Comparison of ENCODE assay signal across 15 cellular contexts in the genomic region with DNA sequence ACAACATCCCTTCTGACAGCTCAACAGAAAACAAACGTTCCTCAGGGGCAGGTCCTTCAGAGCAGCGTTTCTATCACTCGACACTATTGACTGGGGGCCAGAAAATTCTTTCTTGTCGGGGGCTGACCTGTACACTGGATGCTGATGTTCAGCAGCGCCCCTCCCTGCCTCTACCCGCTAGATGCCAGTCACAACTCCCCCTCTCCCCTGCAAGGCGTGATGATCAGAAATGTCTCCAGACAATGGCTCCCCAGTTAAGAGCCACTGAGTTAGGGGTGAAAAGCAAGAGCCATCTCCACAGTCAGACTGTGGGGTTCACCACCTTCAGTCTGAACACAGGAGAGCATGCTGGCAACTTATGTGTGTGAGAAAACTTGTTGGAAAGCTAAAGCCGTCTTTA. TPM values are rescaled to one million over a fixed set of nuclear protein-coding genes. Genes with fewer than 3 reads are reported as not detected.
DNase-seq lines count a peak whose midpoint lies in the region; ATAC-seq and TF ChIP-seq lines count a peak whose summit lies in the region.
"Had no signal": no experiment of that assay in that cellular context is flagged by ENCODE, and none has a peak within 500 bp of the region (broad histone marks: within the 10 kb centered on the region; RNA-seq: fewer than 3 reads in every experiment).

No MANE protein-coding gene starts in this region.

- peak overlapping the region; percentile 83 to 85 for H3K4me3 Mint-ChIP-seq in activated T-cell treated with anti-CD3 and anti-CD28 coated beads, Interleukin-2, amount 50 U/mL, for 72 hours
- H3K4me3 Mint-ChIP-seq in activated CD8-positive, alpha-beta T cell treated with anti-CD3 and anti-CD28 coated beads for 36 hours, result peak overlapping the region; percentile 60

- ATAC-seq in activated T-cell treated with anti-CD3 and anti-CD28 coated beads, Interleukin-2, amount 50 U/mL, for 72 hours (replicated peaks in 1 of 2), result peak in 1 of 2 donors; percentile 11
- peak; percentile 12 for ATAC-seq in activated CD8-positive, alpha-beta T cell treated with anti-CD3 and anti-CD28 coated beads for 36 hours
- peak; percentile 3 for ATAC-seq in left ventricle myocardium superior
- no peak for ATAC-seq in GM18909 (IDR thresholded peaks at IDR 0.05; ENCODE audit: poor library complexity, unreplicated experiment)
- ATAC-seq: left colon had no signal

- CTCF ChIA-PET in activated CD8-positive, alpha-beta T cell treated with anti-CD3 and anti-CD28 coated beads for 36 hours (lab: Charles Lee), result interaction anchor here (1.7 to 4.1 kb wide), 5 partner anchors 11 to 133 kb away, joined by 3 to 19 read pairs (median 8); no protein-coding TSS in a partner anchor

- no peaks in the 10 kb centered on the region for H3K27me3 Mint-ChIP-seq in activated T-cell treated with anti-CD3 and anti-CD28 coated beads, Interleukin-2, amount 50 U/mL, for 72 hours (ENCODE audit: low read depth)
- H3K27me3 Mint-ChIP-seq in activated CD8-positive, alpha-beta T cell treated with anti-CD3 and anti-CD28 coated beads for 36 hours, result no peaks in the 10 kb centered on the region
- H3K27me3 Mint-ChIP-seq: IgD-negative memory B cell had no signal

- H3K4me1 Mint-ChIP-seq in activated T-cell treated with anti-CD3 and anti-CD28 coated beads, Interleukin-2, amount 50 U/mL, for 72 hours (ENCODE audit: low read depth), result peaks cover 100% of the 10 kb centered on the region
- peaks cover 87% of the 10 kb centered on the region for H3K4me1 Mint-ChIP-seq in activated CD8-positive, alpha-beta T cell treated with anti-CD3 and anti-CD28 coated beads for 36 hours (ENCODE audit: low read depth)

- H3K9me3 Mint-ChIP-seq in activated T-cell treated with anti-CD3 and anti-CD28 coated beads, Interleukin-2, amount 50 U/mL, for 72 hours, result peaks cover 2 to 3% of the 10 kb centered on the region in 2 donors
- H3K9me3 Mint-ChIP-seq in activated CD8-positive, alpha-beta T cell treated with anti-CD3 and anti-CD28 coated beads for 36 hours, result peaks cover 3% of the 10 kb centered on the region

- peak overlapping the region; percentile 97 for H3K27ac Mint-ChIP-seq in activated T-cell treated with anti-CD3 and anti-CD28 coated beads, Interleukin-2, amount 50 U/mL, for 72 hours
- H3K27ac Mint-ChIP-seq in activated CD8-positive, alpha-beta T cell treated with anti-CD3 and anti-CD28 coated beads for 36 hours, result peak overlapping the region; percentile 91

- DNase-seq in activated T-cell treated with anti-CD3 and anti-CD28 coated beads, Interleukin-2, amount 50 U/mL, for 72 hours, result no peak
- DNase-seq in activated T-cell treated with anti-CD3 and anti-CD28 coated beads for 4 hours (no peak), left ventricle myocardium superior (no peak), substantia nigra (lab: John Stamatoyannopoulos, UW) (peak in 2 of 49 donors; percentile 12 to 16), COLO668 (lab: John Stamatoyannopoulos, UW; ENCODE audit: unreplicated experiment) (no peak), NCI-H526 treated with DMSO at 0.1 percent for 48 hours (lab: John Stamatoyannopoulos, UW) (no peak)
- peak; percentile 39 for DNase-seq in activated CD8-positive, alpha-beta T cell treated with anti-CD3 and anti-CD28 coated beads for 36 hours
- DNase-seq: ACHN; central memory CD4-positive, alpha-beta T cell; DMS 273 treated with DMSO at 0.1 percent for 48 hours; left colon; NCI-H774 had no signal

- POLR2A ChIA-PET in activated CD8-positive, alpha-beta T cell treated with anti-CD3 and anti-CD28 coated beads for 36 hours (lab: Charles Lee), result interaction anchor here (1.1 to 7.0 kb wide), 8 partner anchors 11 to 122 kb away, joined by 3 to 50 read pairs (median 5); a partner anchor contains a TSS

- intact Hi-C loops in activated CD8-positive, alpha-beta T cell treated with anti-CD3 and anti-CD28 coated beads for 36 hours (cut with micrococcal nuclease), result loop anchor here (5.0 kb wide), 2 partner anchors 34 to 36 kb away; no protein-coding TSS in a partner anchor
- intact Hi-C loops in left ventricle myocardium superior (cut with micrococcal nuclease), result no loop called here

- TF ChIP-seq CTCF in activated CD8-positive, alpha-beta T cell treated with anti-CD3 and anti-CD28 coated beads for 36 hours (IDR thresholded peaks at IDR 0.05), result no peak

- H3K36me3 Mint-ChIP-seq in activated T-cell treated with anti-CD3 and anti-CD28 coated beads, Interleukin-2, amount 50 U/mL, for 72 hours (ENCODE audit: insufficient read depth in 2 of 2), result peaks cover 0 to 2% of the 10 kb centered on the region in 2 donors
- peaks cover 19% of the 10 kb centered on the region for H3K36me3 Mint-ChIP-seq in activated CD8-positive, alpha-beta T cell treated with anti-CD3 and anti-CD28 coated beads for 36 hours (ENCODE audit: low read depth)

- peak overlapping the region; percentile 39 for H3K27ac ChIP-seq in substantia nigra (ENCODE audit: low read depth, low read length, poor library complexity, severe bottlenecking)
- H3K27ac ChIP-seq: epithelial cell of prostate had no signal

RNA-seq across cellular contexts. Expression of a gene that starts 39.8 kb away (rescaled TPM):
- total RNA-seq in activated T-cell treated with anti-CD3 and anti-CD28 coated beads, Interleukin-2, amount 50 U/mL, for 72 hours, result 10 to 100 TPM; 41.1 to 48.3 TPM
- 10 to 100 TPM; 32.4 to 33.1 TPM for total RNA-seq in activated CD8-positive, alpha-beta T cell treated with anti-CD3 and anti-CD28 coated beads for 36 hours
- 13.7 TPM for total RNA-seq in left ventricle myocardium superior
